ENCODE assay signal across 17 cellular contexts in the genomic region with DNA sequence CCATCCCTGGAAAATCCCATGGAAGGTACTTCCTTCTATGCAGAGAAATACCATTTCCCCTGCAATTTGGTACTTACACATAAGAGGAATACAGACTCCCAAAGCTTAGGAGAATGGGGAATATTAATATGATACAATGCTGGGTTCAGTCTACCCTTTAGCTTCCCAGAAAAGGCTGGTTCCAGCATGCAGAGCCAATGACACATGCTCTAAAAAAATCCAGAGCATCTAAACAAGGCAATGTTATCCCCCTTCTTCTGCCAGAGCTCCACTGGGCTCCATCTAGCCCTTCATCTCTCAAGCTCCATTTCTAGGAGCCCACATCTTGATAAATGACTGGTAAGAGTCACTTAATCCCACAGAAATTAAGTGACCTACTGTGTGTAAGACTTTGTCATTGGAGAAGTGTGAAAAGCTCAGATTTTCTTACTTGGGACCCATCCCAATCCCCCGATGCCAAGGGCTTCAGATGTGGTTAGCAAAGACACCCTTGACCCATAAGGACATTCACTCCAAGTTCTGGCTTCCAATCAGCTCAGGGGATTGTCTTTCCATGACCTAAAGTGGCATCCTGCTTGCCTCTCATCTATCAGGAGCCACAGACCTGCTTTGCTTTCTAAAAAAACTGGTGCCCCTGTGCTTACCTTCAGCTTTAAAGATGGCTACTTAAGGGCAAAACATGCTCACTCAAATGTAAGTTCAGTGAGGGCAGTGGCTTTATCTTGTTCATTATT.
"Had no signal": no experiment of that assay in that cellular context is flagged by ENCODE, and none has a peak within 500 bp of the region (broad histone marks: within the 10 kb centered on the region; RNA-seq: fewer than 3 reads in every experiment).

No MANE protein-coding gene starts in this region.

- H3K9me3 Mint-ChIP-seq: activated T-cell treated with anti-CD3 and anti-CD28 coated beads, Interleukin-2, amount 50 U/mL, for 72 hours; endodermal cell; immature natural killer cell; stimulated activated naive CD8-positive, alpha-beta T cell treated with anti-CD3 and anti-CD28 coated beads, Interleukin-15, amount 100 ng/mL, for 72 hours had no signal

- H3K4me3 ChIP-seq: lung had no signal

- H3K4me3 Mint-ChIP-seq: activated T-cell treated with anti-CD3 and anti-CD28 coated beads, Interleukin-2, amount 50 U/mL, for 72 hours; endodermal cell; immature natural killer cell; mesothelial cell of epicardium; stimulated activated naive CD8-positive, alpha-beta T cell treated with anti-CD3 and anti-CD28 coated beads, Interleukin-15, amount 100 ng/mL, for 72 hours had no signal

- H3K27ac Mint-ChIP-seq: activated T-cell treated with anti-CD3 and anti-CD28 coated beads, Interleukin-2, amount 50 U/mL, for 72 hours; endodermal cell; immature natural killer cell; mesothelial cell of epicardium; stimulated activated naive CD8-positive, alpha-beta T cell treated with anti-CD3 and anti-CD28 coated beads, Interleukin-15, amount 100 ng/mL, for 72 hours had no signal

- H3K4me1 Mint-ChIP-seq: immature natural killer cell; mesothelial cell of epicardium; stimulated activated naive CD8-positive, alpha-beta T cell treated with anti-CD3 and anti-CD28 coated beads, Interleukin-15, amount 100 ng/mL, for 72 hours had no signal

- DNase-seq: activated CD4-positive, CD25-positive, alpha-beta regulatory T cell treated with anti-CD3 and anti-CD28 coated beads, Interleukin-2, amount 50 U/mL, for 72 hours; activated CD8-positive, alpha-beta memory T cell treated with anti-CD3 and anti-CD28 coated beads for 24 hours; activated CD8-positive, alpha-beta memory T cell treated with anti-CD3 and anti-CD28 coated beads, Interleukin-2, amount 50 U/mL, for 48 hours; activated effector memory CD4-positive, alpha-beta T cell treated with anti-CD3 and anti-CD28 coated beads, Interleukin-2, amount 50 U/mL, for 16 hours; activated naive CD4-positive, alpha-beta T cell treated with anti-CD3 and anti-CD28 coated beads, Interleukin-2, amount 50 U/mL, for 16 hours; activated T-cell treated with anti-CD3 and anti-CD28 coated beads, Interleukin-2, amount 50 U/mL, for 72 hours; head of caudate nucleus; immature natural killer cell; small intestine; stimulated activated CD4-positive, alpha-beta T cell treated with anti-CD3 and anti-CD28 coated beads, Interleukin-4, amount 100 ng/mL, for 1 hour; stimulated activated naive CD8-positive, alpha-beta T cell treated with anti-CD3 and anti-CD28 coated beads, Interleukin-15, amount 100 ng/mL, for 72 hours; T-helper 2 cell had no signal

- H3K27ac ChIP-seq: VCaP had no signal

- ATAC-seq: activated T-cell treated with anti-CD3 and anti-CD28 coated beads, Interleukin-2, amount 50 U/mL, for 72 hours; stimulated activated naive CD8-positive, alpha-beta T cell treated with anti-CD3 and anti-CD28 coated beads, Interleukin-15, amount 100 ng/mL, for 72 hours had no signal

- FAIRE-seq: frontal cortex, small intestine had no signal

- H3K36me3 Mint-ChIP-seq: immature natural killer cell, mesothelial cell of epicardium had no signal
